8 cellular contexts compared by ENCODE assay signal in the genomic region with DNA sequence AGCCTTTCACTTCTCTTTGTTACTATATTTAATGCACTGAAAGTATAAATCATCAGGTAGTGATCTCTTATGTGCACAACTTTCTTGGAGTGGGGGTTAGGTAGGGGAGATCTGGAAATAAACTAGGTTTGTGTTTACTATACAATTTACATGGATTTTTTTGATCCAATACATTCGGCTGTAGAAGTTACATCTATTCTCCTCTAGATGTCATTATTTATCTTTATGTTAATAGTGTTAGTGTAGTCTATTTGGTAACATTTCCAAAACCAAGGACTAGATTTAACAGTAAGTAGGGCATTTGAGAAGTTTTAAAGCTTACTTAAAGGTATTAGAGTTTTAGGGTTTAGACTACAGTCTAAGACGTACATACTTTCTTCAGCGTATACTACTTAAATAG. TPM values are rescaled to one million over a fixed set of nuclear protein-coding genes. Genes with fewer than 3 reads are reported as not detected.
DNase-seq lines count a peak whose midpoint lies in the region; ATAC-seq, FAIRE-seq and TF ChIP-seq lines count a peak whose summit lies in the region.

No MANE protein-coding gene starts in this region.

- no peaks in the 10 kb centered on the region for H3K9me3 ChIP-seq in AG04450 (ENCODE audit: control insufficient read depth, insufficient read depth, low read length)
- no peaks in the 10 kb centered on the region for H3K9me3 ChIP-seq in upper lobe of right lung

- CTCF ChIA-PET in AG04450 (lab: Charles Lee): interaction anchor here (0.6 to 5.2 kb wide), 31 partner anchors 10 to 199 kb away, joined by 3 to 238 read pairs (median 3); partner anchors contain the start of genes C1orf54 and PLEKHO1

- no peak overlapping the region for H3K27ac ChIP-seq in AG04450 (ENCODE audit: low read depth, low read length)
- H3K27ac ChIP-seq in upper lobe of right lung: no peak overlapping the region

- DNase-seq in AG04450 (ENCODE audit: low read depth, low spot score) (no peak), RCC 7860 (ENCODE audit: low spot score) (peak; percentile 33), fibroblast of the aortic adventitia (ENCODE audit: low read depth) (peak; percentile 66), upper lobe of right lung (no peak)
- no peak for DNase-seq in stimulated activated CD4-positive, alpha-beta T cell treated with anti-CD3 and anti-CD28 coated beads, Interleukin-4, amount 100 ng/mL, for 4 hours

- H3K4me3 ChIP-seq in AG04450 (ENCODE audit: low read depth, low read length) (no peak overlapping the region), fibroblast of the aortic adventitia (ENCODE audit: low read depth, low read length) (no peak overlapping the region), upper lobe of right lung (no peak overlapping the region)

- no peak for FAIRE-seq in RCC 7860 (lab: Jason Lieb, UNC)

- POLR2A ChIA-PET in AG04450 (lab: Yijun Ruan, JAX): interaction anchor here (0.8 to 1.1 kb wide), 4 partner anchors 84 to 161 kb away, joined by 3 to 7 read pairs (median 4); no protein-coding TSS in a partner anchor

- ATAC-seq in upper lobe of right lung (peak; percentile 39), GM21367 (IDR thresholded peaks at IDR 0.05; ENCODE audit: unreplicated experiment) (no peak), HG03469 (IDR thresholded peaks at IDR 0.05; ENCODE audit: unreplicated experiment) (no peak)

- H3K27me3 ChIP-seq in AG04450 (ENCODE audit: control insufficient read depth, insufficient read depth, low read length) (no peaks in the 10 kb centered on the region), upper lobe of right lung (no peaks in the 10 kb centered on the region)

- peak; percentile 46 for TF ChIP-seq CTCF in AG04450 (IDR thresholded peaks at IDR 0.05; ENCODE audit: low read depth, low read length)
- 0 out of 3 replicates have a peak, but pooled peaks have one; percentile 28 for TF ChIP-seq CTCF in GM12872 (IDR thresholded peaks at IDR 0.05; ENCODE audit: insufficient read depth, low read depth, low read length)
- TF ChIP-seq CTCF in fibroblast of the aortic adventitia (IDR thresholded peaks at IDR 0.05; ENCODE audit: insufficient read depth, low read length): peak; percentile 45
- TF ChIP-seq CTCF in upper lobe of right lung (IDR thresholded peaks at IDR 0.05): peak; percentile 51

- H3K36me3 ChIP-seq in upper lobe of right lung: peaks cover 53% of the 10 kb centered on the region

- intact Hi-C loops in upper lobe of right lung (cut with DNase I): loop anchor here (10.0 kb wide), 1 partner anchor 82 kb away; no protein-coding TSS in a partner anchor

- peaks cover 7% of the 10 kb centered on the region for H3K4me1 ChIP-seq in upper lobe of right lung

RNA-seq across cellular contexts. Expression of gene VPS45, which starts 5.4 kb away (rescaled TPM):
- 49.5 and 61.3 TPM in 2 replicates for polyA plus RNA-seq in AG04450 (2011; rRNA removed)
- 18.6 and 32.7 TPM in 2 replicates for polyA minus RNA-seq in AG04450 (2011; rRNA and poly(A)+ RNA removed)
- total RNA-seq in fibroblast of the aortic adventitia (ENCODE audit: low replicate concordance) (26.0 and 47.8 TPM in 2 replicates), upper lobe of right lung (37.4 TPM)

Comparison
In these comparisons a context has a peak if more than half of its experiments do, and no peak if none do; other contexts are left out.
1. DNase-seq: peak in RCC 7860 (single experiment) and fibroblast of the aortic adventitia (single experiment); none in AG04450 (single experiment), upper lobe of right lung (single experiment) and stimulated activated CD4-positive, alpha-beta T cell treated with anti-CD3 and anti-CD28 coated beads, Interleukin-4, amount 100 ng/mL, for 4 hours (0 of 2).
2. Peak in every context shown above with its lines, with median percentiles within 50 percentile points of each other: CTCF ChIP-seq.